ENCODE assay signal across 8 cellular contexts in genomic region chr2:151952691-151953456, GRCh38.
"Had no signal": no experiment of that assay in that cellular context is flagged by ENCODE, and none has a peak within 500 bp of the region (broad histone marks: within the 10 kb centered on the region; RNA-seq: fewer than 3 reads in every experiment).

No MANE protein-coding gene starts in this region.

- DNase-seq: H9, HCEC 1CT, IMR-90, KG1 had no signal

- H3K27ac Mint-ChIP-seq: GM23338 had no signal

- H3K4me3 Mint-ChIP-seq: GM23338, H9 had no signal

- FAIRE-seq: H1, H54, HTR-8/SVneo had no signal

- H3K9me3 Mint-ChIP-seq: GM23338, H9 had no signal
